10 cellular contexts compared by ENCODE assay signal in the genomic region with DNA sequence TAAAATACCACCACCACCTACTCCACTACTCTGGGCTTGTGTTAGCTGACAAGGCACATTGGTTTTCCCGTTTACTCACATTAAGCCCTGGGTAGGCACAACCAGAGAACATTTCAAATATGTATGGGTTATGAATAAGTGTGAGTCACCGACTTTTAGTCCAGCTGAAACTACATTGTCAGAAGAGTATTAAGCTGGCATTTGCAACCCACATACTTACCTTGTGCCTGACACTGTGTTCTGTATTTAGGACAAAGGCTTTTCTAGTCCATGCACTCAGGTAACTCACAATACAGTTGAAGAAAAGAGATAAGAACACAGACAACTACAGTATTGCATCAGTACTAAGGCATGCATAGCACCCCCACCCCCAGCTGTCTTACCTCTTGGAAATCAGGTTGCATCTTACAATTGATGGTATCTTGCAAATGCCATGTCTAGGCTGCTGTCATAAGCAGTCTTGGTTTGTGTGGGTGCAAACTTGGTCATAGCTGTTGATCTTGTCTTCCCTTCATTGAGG. TPM values are rescaled to one million over a fixed set of nuclear protein-coding genes. Genes with fewer than 3 reads are reported as not detected.
DNase-seq lines count a peak whose midpoint lies in the region; ATAC-seq and TF ChIP-seq lines count a peak whose summit lies in the region.
"Had no signal": no experiment of that assay in that cellular context is flagged by ENCODE, and none has a peak within 500 bp of the region (broad histone marks: within the 10 kb centered on the region; RNA-seq: fewer than 3 reads in every experiment).

No MANE protein-coding gene starts in this region.

- no peaks in the 10 kb centered on the region for H3K9me3 ChIP-seq in CD4-positive, alpha-beta T cell (ENCODE audit: control insufficient read depth, low read length)
- H3K9me3 ChIP-seq in PC-9 (ENCODE audit: insufficient read depth, low read depth), result 0 out of 2 replicates have a peak, but pooled peaks cover 3% of the 10 kb centered on the region
- H3K9me3 ChIP-seq in mammary epithelial cell (replicated peaks; ENCODE audit: insufficient read depth, low read length), result no peaks in the 10 kb centered on the region

- H3K4me1 Mint-ChIP-seq in CD4-positive, alpha-beta T cell (ENCODE audit: low read depth), result peaks cover 6% of the 10 kb centered on the region
- H3K4me1 Mint-ChIP-seq: brain had no signal

- POLR2A ChIA-PET in CD4-positive, alpha-beta T cell (lab: Charles Lee), result no interaction called here
- POLR2A ChIA-PET in PC-9 (lab: Charles Lee; ENCODE audit: unreplicated experiment), result interaction anchor here (0.6 kb wide), 2 partner anchors 18 to 722 kb away, joined by 3 to 5 read pairs; no protein-coding TSS in a partner anchor

- dilution Hi-C loops in mammary epithelial cell (cut with HindIII; ENCODE audit: low sequenced_read_pairs), result no loop called here

- no peaks in the 10 kb centered on the region for H3K36me3 Mint-ChIP-seq in CD4-positive, alpha-beta T cell (ENCODE audit: low read depth)
- H3K36me3 Mint-ChIP-seq: brain had no signal

- H3K27me3 ChIP-seq in CD4-positive, alpha-beta T cell (ENCODE audit: control insufficient read depth, insufficient read depth, low read length), result no peaks in the 10 kb centered on the region
- no peaks in the 10 kb centered on the region; the same call in 1 of the 2 replicates for H3K27me3 ChIP-seq in PC-9 (ENCODE audit: insufficient read depth, low read depth)
- H3K27me3 ChIP-seq in mammary epithelial cell (ENCODE audit: insufficient read depth, low read length), result no peaks in the 10 kb centered on the region

- no peak for TF ChIP-seq CTCF in CD4-positive, alpha-beta T cell (IDR thresholded peaks at IDR 0.05)
- TF ChIP-seq CTCF in PC-9 (conservative IDR thresholded peaks at IDR 0.05), result no peak
- no peak for TF ChIP-seq CTCF in mammary epithelial cell (conservative IDR thresholded peaks at IDR 0.05 in 1 of 2, IDR thresholded peaks at IDR 0.05 in 1 of 2; ENCODE audit: extremely low read depth in 1 of 2, insufficient read depth in 1 of 2, low read depth in 1 of 2, low read length in 2 of 2)
- no peak for TF ChIP-seq CTCF in omental fat pad (IDR thresholded peaks at IDR 0.05)

- H4K20me1 ChIP-seq in PC-9 (ENCODE audit: insufficient read depth) (no peaks in the 10 kb centered on the region), mammary epithelial cell (ENCODE audit: insufficient read depth, low read length) (no peaks in the 10 kb centered on the region)

- H3K27me3 Mint-ChIP-seq in CD4-positive, alpha-beta T cell, result no peaks in the 10 kb centered on the region

- DNase-seq in CD4-positive, alpha-beta T cell, result peak in 1 of 10 experiments; percentile 0
- DNase-seq in PC-9 (peak; percentile 22 to 40), mammary epithelial cell (peak; percentile 90), omental fat pad (ENCODE audit: low spot score) (no peak), left lobe of liver (ENCODE audit: low spot score) (no peak), Right ventricle myocardium inferior (ENCODE audit: missing footprints) (no peak), NCI-H2196 (lab: John Stamatoyannopoulos, UW; ENCODE audit: unreplicated experiment) (no peak)
- DNase-seq: NCI-H82 had no signal

- H2AFZ ChIP-seq in PC-9 (no peak overlapping the region), mammary epithelial cell (ENCODE audit: low read depth, low read length) (no peak overlapping the region)

- H3K9me3 Mint-ChIP-seq in CD4-positive, alpha-beta T cell, result no peaks in the 10 kb centered on the region

- H3K79me2 ChIP-seq in PC-9 (ENCODE audit: low read depth) (no peaks in the 10 kb centered on the region), mammary epithelial cell (ENCODE audit: insufficient read depth, low read length) (no peaks in the 10 kb centered on the region)

- H3K4me3 Mint-ChIP-seq in CD4-positive, alpha-beta T cell, result no peak overlapping the region
- H3K4me3 Mint-ChIP-seq: brain had no signal

- H3K4me2 ChIP-seq in PC-9 (no peak overlapping the region), mammary epithelial cell (ENCODE audit: insufficient read depth, low read depth, low read length) (no peak overlapping the region)

- 0% methylated on average over 2 of the region's 2 CpGs for WGBS in mammary epithelial cell (ENCODE audit: low coverage, missing lambda C conversion rate)

- in situ Hi-C loops in mammary epithelial cell (cut with MboI; ENCODE audit: low sequenced_read_pairs in 2 of 2), result loop anchor here (10.0 to 25.0 kb wide), 3 partner anchors 374 to 699 kb away; no protein-coding TSS in a partner anchor

- no peak overlapping the region for H3K27ac ChIP-seq in CD4-positive, alpha-beta T cell (ENCODE audit: low read depth, low read length)
- H3K27ac ChIP-seq in PC-9, result no peak overlapping the region
- H3K27ac ChIP-seq in mammary epithelial cell (ENCODE audit: insufficient read depth, low read depth, low read length), result no peak overlapping the region

- H3K27ac Mint-ChIP-seq in CD4-positive, alpha-beta T cell, result no peak overlapping the region
- H3K27ac Mint-ChIP-seq: brain had no signal

- ATAC-seq in CD4-positive, alpha-beta T cell (ENCODE audit: poor library complexity), result peak; percentile 37
- ATAC-seq in omental fat pad (ENCODE audit: low FRiP score) (peak; percentile 39), left lobe of liver (no peak), Right ventricle myocardium inferior (no peak), HG02981 (IDR thresholded peaks at IDR 0.05; ENCODE audit: unreplicated experiment) (no peak)

- H3K9me2 ChIP-seq in PC-9 (ENCODE audit: insufficient read depth), result no peaks in the 10 kb centered on the region

- H3K4me1 ChIP-seq in PC-9 (replicated peaks; ENCODE audit: insufficient read depth) (peaks cover 13% of the 10 kb centered on the region), mammary epithelial cell (ENCODE audit: insufficient read depth, low read length) (peaks cover 14% of the 10 kb centered on the region)

- H3K4me3 ChIP-seq in PC-9 (no peak overlapping the region), mammary epithelial cell (replicated peaks in 1 of 3; ENCODE audit: insufficient read depth in 1 of 3, low read depth in 2 of 3, low read length in 3 of 3) (no peak overlapping the region)

- intact Hi-C loops in CD4-positive, alpha-beta T cell (cut with DNase I, micrococcal nuclease), result loop anchor here (5.0 kb wide), 2 partner anchors 86 to 374 kb away; no protein-coding TSS in a partner anchor
- intact Hi-C loops in PC-9 (cut with micrococcal nuclease; ENCODE audit: unreplicated experiment), result loop anchor here (5.0 to 10.0 kb wide), 4 partner anchors 83 to 777 kb away; partner anchors contain the start of gene PDE7B
- intact Hi-C loops in mammary epithelial cell (cut with micrococcal nuclease), result loop anchor here (2.0 to 5.0 kb wide), 4 partner anchors 41 to 1014 kb away; partner anchors contain the start of genes AHI1 and MAP7
- intact Hi-C loops in Right ventricle myocardium inferior (cut with DNase I), result loop anchor here (5.0 to 10.0 kb wide), 2 partner anchors 487 to 779 kb away; no protein-coding TSS in a partner anchor

- no peaks in the 10 kb centered on the region for H3K36me3 ChIP-seq in PC-9 (ENCODE audit: low read depth)
- H3K36me3 ChIP-seq in mammary epithelial cell (ENCODE audit: insufficient read depth, low read length), result no peaks in the 10 kb centered on the region

- BruUV-seq in PC-9 (replicated peaks; lab: Mats Ljungman, UMichigan) (no TSS peak), mammary epithelial cell (replicated peaks; lab: Mats Ljungman, UMichigan) (no TSS peak)

- CTCF ChIA-PET in CD4-positive, alpha-beta T cell (lab: Charles Lee), result no interaction called here
- CTCF ChIA-PET in PC-9 (lab: Charles Lee), result no interaction called here
- CTCF ChIA-PET in mammary epithelial cell (lab: Charles Lee; ENCODE audit: low non-redundant PET), result interaction anchor here (0.7 to 0.9 kb wide), 2 partner anchors 86 to 372 kb away, joined by 4 to 6 read pairs; no protein-coding TSS in a partner anchor

- no peak overlapping the region for H3K9ac ChIP-seq in mammary epithelial cell (ENCODE audit: insufficient read depth, low read length)

- no peaks in the 10 kb centered on the region for H3F3A ChIP-seq in PC-9 (ENCODE audit: insufficient read depth, low read depth)

RNA-seq across cellular contexts. Expression of gene AHI1, which starts 40.3 kb away (rescaled TPM):
- 10 to 100 TPM; 21.1 to 27.5 TPM for total RNA-seq in CD4-positive, alpha-beta T cell
- total RNA-seq in PC-9 (2021), result 19.8 and 19.9 TPM in 2 replicates
- 10 to 100 TPM in 1 of 2 donors, 1 to 10 TPM in 1; 7.7 to 13.2 TPM for total RNA-seq in mammary epithelial cell
- 4.8 TPM for polyA plus RNA-seq in mammary epithelial cell
- 5.0 TPM for polyA minus RNA-seq in mammary epithelial cell
- 10 to 100 TPM; 26.3 to 59.3 (median 35.7) TPM for total RNA-seq in omental fat pad
- 10.2 TPM for total RNA-seq in left lobe of liver
- total RNA-seq in Right ventricle myocardium inferior, result 9.2 TPM

Comparison
In these comparisons a context has a peak if more than half of its experiments do, and no peak if none do; other contexts are left out.
1. ATAC-seq: peak in CD4-positive, alpha-beta T cell (single experiment) and omental fat pad (single experiment); none in left lobe of liver (single experiment), Right ventricle myocardium inferior (single experiment) and HG02981 (single experiment).
2. DNase-seq: peak in PC-9 (2 of 2) and mammary epithelial cell (single experiment); none in omental fat pad (single experiment), left lobe of liver (single experiment), Right ventricle myocardium inferior (single experiment) and NCI-H2196 (single experiment).